Comparison of ENCODE assay signal across 8 cellular contexts in the genomic region with DNA sequence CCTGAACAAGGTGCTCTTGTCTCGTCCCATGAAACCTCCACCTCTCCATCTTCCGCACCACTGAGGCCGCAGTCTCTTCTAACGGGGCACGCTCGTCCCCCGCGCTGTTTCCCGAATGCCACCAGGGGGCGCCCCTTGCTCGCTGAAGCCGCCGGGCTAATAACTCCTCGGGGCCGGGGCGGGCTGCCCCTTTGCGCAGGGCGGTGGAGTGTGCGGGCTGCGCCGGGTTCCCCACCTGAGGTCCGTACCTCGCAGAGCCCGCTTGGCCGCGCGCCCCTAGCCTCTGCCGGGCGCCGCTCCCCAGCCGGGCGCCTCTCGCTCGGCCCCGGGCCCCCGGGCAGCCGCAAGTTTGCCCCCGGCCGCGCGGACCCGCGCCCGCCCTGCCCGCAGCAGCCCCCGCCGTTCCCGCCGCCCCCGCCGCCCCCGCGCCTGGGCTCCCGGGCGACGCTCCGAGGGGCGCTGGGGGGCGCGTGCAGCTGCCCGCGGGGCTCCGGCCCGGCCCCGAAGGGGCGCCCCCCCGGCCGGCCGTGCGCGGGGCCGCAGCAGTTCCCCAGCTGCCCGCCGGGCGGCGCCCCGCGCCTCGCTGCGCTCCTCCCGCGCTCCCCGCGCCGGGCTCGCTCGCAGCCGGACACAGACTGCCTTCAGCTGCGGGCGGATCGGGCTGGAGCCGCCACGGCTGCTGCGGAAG. TPM values are rescaled to one million over a fixed set of nuclear protein-coding genes. Genes with fewer than 3 reads are reported as not detected.
DNase-seq lines count a peak whose midpoint lies in the region; ATAC-seq and TF ChIP-seq lines count a peak whose summit lies in the region.

TSS of gene GRIK4 (plus strand) at position 633 of the 688 bp plus-strand sequence. CDS start 148,571 bp downstream, outside the sequence.

- intact Hi-C loops in left colon (cut with DNase I, micrococcal nuclease) = loop anchor here (5.0 to 10.0 kb wide), 4 partner anchors 171 to 441 kb away; no protein-coding TSS in a partner anchor

- POLR2A ChIA-PET in AG04449 (lab: Yijun Ruan, JAX) = no interaction called here

- DNase-seq in AG04449 (ENCODE audit: low read depth, low spot score) = no peak
- peak; percentile 79 for DNase-seq in NCI-H345 (lab: John Stamatoyannopoulos, UW)
- DNase-seq in activated CD4-positive, alpha-beta T cell treated with anti-CD3 and anti-CD28 coated beads for 1 hour = peak; percentile 58
- DNase-seq in cerebellar cortex (ENCODE audit: low spot score) = peak; percentile 69
- DNase-seq in left colon = peak; percentile 62 to 84
- DNase-seq in stimulated activated CD4-positive, alpha-beta T cell treated with anti-CD3 and anti-CD28 coated beads, Interleukin-2, amount 100 ng/mL, for 24 hours = peak; percentile 85 to 87

- CTCF ChIA-PET in AG04449 (lab: Yijun Ruan, JAX) = interaction anchor here (0.6 to 8.0 kb wide), 38 partner anchors 8 to 1993 kb away, joined by 3 to 249 read pairs (median 4); partner anchors contain the start of gene ARHGEF12

- peak; percentile 93 for TF ChIP-seq CTCF in AG04449 (IDR thresholded peaks at IDR 0.05; ENCODE audit: insufficient read depth, low read length, missing control alignments)

- peak within 1 kb of the TSS; percentile 49 for H3K4me3 ChIP-seq in AG04449 (ENCODE audit: low read depth, low read length)

- peak; percentile 63 for ATAC-seq in GM18861 (IDR thresholded peaks at IDR 0.05; ENCODE audit: unreplicated experiment)
- peak; percentile 82 for ATAC-seq in HG03103 (IDR thresholded peaks at IDR 0.05; ENCODE audit: low read depth, unreplicated experiment)
- ATAC-seq in left colon = peak; percentile 91

RNA-seq across cellular contexts. Expression of gene GRIK4, which starts in this region (rescaled TPM):
- total RNA-seq in left colon = under 1 TPM; 0.15 to 0.20 TPM

Comparison
In these comparisons a context has a peak if more than half of its experiments do, and no peak if none do; other contexts are left out.
1. Peak in DNase-seq and ATAC-seq in left colon; RNA of the gene not detected or under 1 TPM.